ENCODE assay signal across 1 cellular context in genomic region chr5:33441241-33441844, GRCh38.
TF ChIP-seq lines count a peak whose summit lies in the region.

No MANE protein-coding gene starts in this region.

TF ChIP-seq in K562, 482 proteins besides CTCF, POLR2A, EP300 and RAD21 (continued from another document and continues in another):
- TF ChIP-seq NR1H2 (CRISPR knock-in tag; IDR thresholded peaks at IDR 0.05) (no peak), ELF4 (CRISPR knock-in tag; IDR thresholded peaks at IDR 0.05) (0 out of 2 replicates have a peak, but pooled peaks have one; percentile 2), BMI1 (IDR thresholded peaks at IDR 0.05; ENCODE audit: low read length) (no peak), BRD9 (IDR thresholded peaks at IDR 0.05; ENCODE audit: low read depth, partially characterized antibody) (no peak), BRD4 (IDR thresholded peaks at IDR 0.05) (peak; percentile 23; the same call in 1 of the 2 replicates), BACH1 (tag; IDR thresholded peaks at IDR 0.05) (peak; percentile 57; the same call in 1 of the 2 replicates), ZNF274 (IDR thresholded peaks at IDR 0.05; ENCODE audit: borderline replicate concordance, low read depth, low read length) (no peak), ZEB2 (IDR thresholded peaks at IDR 0.05) (no peak), STAT6 (CRISPR knock-in tag; IDR thresholded peaks at IDR 0.05) (0 out of 2 replicates have a peak, but pooled peaks have one; percentile 35), ZBTB17 (CRISPR knock-in tag; IDR thresholded peaks at IDR 0.05) (0 out of 2 replicates have a peak, but pooled peaks have one; percentile 33), ETV6 (IDR thresholded peaks at IDR 0.05; ENCODE audit: borderline replicate concordance in 1 of 2, low read depth in 2 of 2, low read length in 1 of 2) (peak in 1 of 2 experiments; percentile 85; a peak in 1 of 4 replicates), ETV6 (CRISPR knock-in tag; IDR thresholded peaks at IDR 0.05; ENCODE audit: borderline replicate concordance) (no peak), TAF9B (IDR thresholded peaks at IDR 0.05; ENCODE audit: partially characterized antibody) (peak; percentile 17), MAZ (CRISPR knock-in tag; conservative IDR thresholded peaks at IDR 0.05 in 1 of 2, IDR thresholded peaks at IDR 0.05 in 1 of 2) (no peak; a peak in 2 of 4 replicates), SMARCA4 (IDR thresholded peaks at IDR 0.05) (0 out of 2 replicates have a peak, but pooled peaks have one; percentile 18), BHLHE40 (IDR thresholded peaks at IDR 0.05; ENCODE audit: low read length) (0 out of 2 replicates have a peak, but pooled peaks have one; percentile 2), FOXK2 (conservative IDR thresholded peaks at IDR 0.05 in 1 of 2, IDR thresholded peaks at IDR 0.05 in 1 of 2; ENCODE audit: low read depth in 2 of 2) (no peak), ZNF184 (CRISPR knock-in tag; IDR thresholded peaks at IDR 0.05) (no peak), ZNF431 (CRISPR knock-in tag; IDR thresholded peaks at IDR 0.05) (0 out of 2 replicates have a peak, but pooled peaks have one; percentile 22), SAFB2 (IDR thresholded peaks at IDR 0.05; ENCODE audit: borderline replicate concordance, low read depth, low read length, severe bottlenecking) (no peak), FOXM1 (IDR thresholded peaks at IDR 0.05; ENCODE audit: low read depth) (no peak), FOXM1 (CRISPR knock-in tag; IDR thresholded peaks at IDR 0.05; ENCODE audit: low read depth) (0 out of 2 replicates have a peak, but pooled peaks have one; percentile 11), ZBTB2 (IDR thresholded peaks at IDR 0.05) (peak; percentile 13; the same call in 1 of the 2 replicates), SUPT5H (IDR thresholded peaks at IDR 0.05) (peak; percentile 57), YY1 (IDR thresholded peaks at IDR 0.05; ENCODE audit: borderline replicate concordance in 1 of 3, control insufficient read depth in 1 of 3, extremely low read depth in 1 of 3, insufficient read depth in 3 of 3, insufficient read length in 1 of 3, insufficient replicate concordance in 2 of 3, low read depth in 1 of 3, low read length in 2 of 3) (peak in 1 of 3 experiments; percentile 61), ZNF282 (CRISPR knock-in tag; IDR thresholded peaks at IDR 0.05) (no peak), TBP (optimal IDR thresholded peaks at IDR 0.05; ENCODE audit: low read depth, low read length) (peak; percentile 33), ETV1 (tag; conservative IDR thresholded peaks at IDR 0.05; ENCODE audit: low read depth) (0 out of 2 replicates have a peak, but pooled peaks have one; percentile 0), GABPB1 (CRISPR knock-in tag; IDR thresholded peaks at IDR 0.05) (no peak), ZKSCAN1 (IDR thresholded peaks at IDR 0.05; ENCODE audit: low read depth, low read length) (no peak), ZFX (CRISPR knock-in tag; IDR thresholded peaks at IDR 0.05) (peak; percentile 63), TAF15 (IDR thresholded peaks at IDR 0.05; ENCODE audit: low read depth, low read length) (no peak)
- TF ChIP-seq, protein P1, sequence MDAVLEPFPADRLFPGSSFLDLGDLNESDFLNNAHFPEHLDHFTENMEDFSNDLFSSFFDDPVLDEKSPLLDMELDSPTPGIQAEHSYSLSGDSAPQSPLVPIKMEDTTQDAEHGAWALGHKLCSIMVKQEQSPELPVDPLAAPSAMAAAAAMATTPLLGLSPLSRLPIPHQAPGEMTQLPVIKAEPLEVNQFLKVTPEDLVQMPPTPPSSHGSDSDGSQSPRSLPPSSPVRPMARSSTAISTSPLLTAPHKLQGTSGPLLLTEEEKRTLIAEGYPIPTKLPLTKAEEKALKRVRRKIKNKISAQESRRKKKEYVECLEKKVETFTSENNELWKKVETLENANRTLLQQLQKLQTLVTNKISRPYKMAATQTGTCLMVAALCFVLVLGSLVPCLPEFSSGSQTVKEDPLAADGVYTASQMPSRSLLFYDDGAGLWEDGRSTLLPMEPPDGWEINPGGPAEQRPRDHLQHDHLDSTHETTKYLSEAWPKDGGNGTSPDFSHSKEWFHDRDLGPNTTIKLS (IDR thresholded peaks at IDR 0.05; ENCODE audit: borderline replicate concordance, low read depth) = 0 out of 2 replicates have a peak, but pooled peaks have one; percentile 60
- TF ChIP-seq, protein P2, sequence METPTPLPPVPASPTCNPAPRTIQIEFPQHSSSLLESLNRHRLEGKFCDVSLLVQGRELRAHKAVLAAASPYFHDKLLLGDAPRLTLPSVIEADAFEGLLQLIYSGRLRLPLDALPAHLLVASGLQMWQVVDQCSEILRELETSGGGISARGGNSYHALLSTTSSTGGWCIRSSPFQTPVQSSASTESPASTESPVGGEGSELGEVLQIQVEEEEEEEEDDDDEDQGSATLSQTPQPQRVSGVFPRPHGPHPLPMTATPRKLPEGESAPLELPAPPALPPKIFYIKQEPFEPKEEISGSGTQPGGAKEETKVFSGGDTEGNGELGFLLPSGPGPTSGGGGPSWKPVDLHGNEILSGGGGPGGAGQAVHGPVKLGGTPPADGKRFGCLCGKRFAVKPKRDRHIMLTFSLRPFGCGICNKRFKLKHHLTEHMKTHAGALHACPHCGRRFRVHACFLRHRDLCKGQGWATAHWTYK (CRISPR knock-in tag; IDR thresholded peaks at IDR 0.05) = peak; percentile 37; the same call in 1 of the 2 replicates
- TF ChIP-seq, protein P3, sequence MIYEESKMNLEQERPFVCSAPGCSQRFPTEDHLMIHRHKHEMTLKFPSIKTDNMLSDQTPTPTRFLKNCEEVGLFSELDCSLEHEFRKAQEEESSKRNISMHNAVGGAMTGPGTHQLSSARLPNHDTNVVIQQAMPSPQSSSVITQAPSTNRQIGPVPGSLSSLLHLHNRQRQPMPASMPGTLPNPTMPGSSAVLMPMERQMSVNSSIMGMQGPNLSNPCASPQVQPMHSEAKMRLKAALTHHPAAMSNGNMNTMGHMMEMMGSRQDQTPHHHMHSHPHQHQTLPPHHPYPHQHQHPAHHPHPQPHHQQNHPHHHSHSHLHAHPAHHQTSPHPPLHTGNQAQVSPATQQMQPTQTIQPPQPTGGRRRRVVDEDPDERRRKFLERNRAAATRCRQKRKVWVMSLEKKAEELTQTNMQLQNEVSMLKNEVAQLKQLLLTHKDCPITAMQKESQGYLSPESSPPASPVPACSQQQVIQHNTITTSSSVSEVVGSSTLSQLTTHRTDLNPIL (CRISPR knock-in tag; IDR thresholded peaks at IDR 0.05) = no peak
- TF ChIP-seq, protein P4, sequence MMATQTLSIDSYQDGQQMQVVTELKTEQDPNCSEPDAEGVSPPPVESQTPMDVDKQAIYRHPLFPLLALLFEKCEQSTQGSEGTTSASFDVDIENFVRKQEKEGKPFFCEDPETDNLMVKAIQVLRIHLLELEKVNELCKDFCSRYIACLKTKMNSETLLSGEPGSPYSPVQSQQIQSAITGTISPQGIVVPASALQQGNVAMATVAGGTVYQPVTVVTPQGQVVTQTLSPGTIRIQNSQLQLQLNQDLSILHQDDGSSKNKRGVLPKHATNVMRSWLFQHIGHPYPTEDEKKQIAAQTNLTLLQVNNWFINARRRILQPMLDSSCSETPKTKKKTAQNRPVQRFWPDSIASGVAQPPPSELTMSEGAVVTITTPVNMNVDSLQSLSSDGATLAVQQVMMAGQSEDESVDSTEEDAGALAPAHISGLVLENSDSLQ (IDR thresholded peaks at IDR 0.05) = no peak
- TF ChIP-seq, protein P5, sequence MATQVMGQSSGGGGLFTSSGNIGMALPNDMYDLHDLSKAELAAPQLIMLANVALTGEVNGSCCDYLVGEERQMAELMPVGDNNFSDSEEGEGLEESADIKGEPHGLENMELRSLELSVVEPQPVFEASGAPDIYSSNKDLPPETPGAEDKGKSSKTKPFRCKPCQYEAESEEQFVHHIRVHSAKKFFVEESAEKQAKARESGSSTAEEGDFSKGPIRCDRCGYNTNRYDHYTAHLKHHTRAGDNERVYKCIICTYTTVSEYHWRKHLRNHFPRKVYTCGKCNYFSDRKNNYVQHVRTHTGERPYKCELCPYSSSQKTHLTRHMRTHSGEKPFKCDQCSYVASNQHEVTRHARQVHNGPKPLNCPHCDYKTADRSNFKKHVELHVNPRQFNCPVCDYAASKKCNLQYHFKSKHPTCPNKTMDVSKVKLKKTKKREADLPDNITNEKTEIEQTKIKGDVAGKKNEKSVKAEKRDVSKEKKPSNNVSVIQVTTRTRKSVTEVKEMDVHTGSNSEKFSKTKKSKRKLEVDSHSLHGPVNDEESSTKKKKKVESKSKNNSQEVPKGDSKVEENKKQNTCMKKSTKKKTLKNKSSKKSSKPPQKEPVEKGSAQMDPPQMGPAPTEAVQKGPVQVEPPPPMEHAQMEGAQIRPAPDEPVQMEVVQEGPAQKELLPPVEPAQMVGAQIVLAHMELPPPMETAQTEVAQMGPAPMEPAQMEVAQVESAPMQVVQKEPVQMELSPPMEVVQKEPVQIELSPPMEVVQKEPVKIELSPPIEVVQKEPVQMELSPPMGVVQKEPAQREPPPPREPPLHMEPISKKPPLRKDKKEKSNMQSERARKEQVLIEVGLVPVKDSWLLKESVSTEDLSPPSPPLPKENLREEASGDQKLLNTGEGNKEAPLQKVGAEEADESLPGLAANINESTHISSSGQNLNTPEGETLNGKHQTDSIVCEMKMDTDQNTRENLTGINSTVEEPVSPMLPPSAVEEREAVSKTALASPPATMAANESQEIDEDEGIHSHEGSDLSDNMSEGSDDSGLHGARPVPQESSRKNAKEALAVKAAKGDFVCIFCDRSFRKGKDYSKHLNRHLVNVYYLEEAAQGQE (CRISPR knock-in tag; IDR thresholded peaks at IDR 0.05; ENCODE audit: low read depth) = no peak; the same call in 1 of the 2 replicates
- TF ChIP-seq, protein P6, sequence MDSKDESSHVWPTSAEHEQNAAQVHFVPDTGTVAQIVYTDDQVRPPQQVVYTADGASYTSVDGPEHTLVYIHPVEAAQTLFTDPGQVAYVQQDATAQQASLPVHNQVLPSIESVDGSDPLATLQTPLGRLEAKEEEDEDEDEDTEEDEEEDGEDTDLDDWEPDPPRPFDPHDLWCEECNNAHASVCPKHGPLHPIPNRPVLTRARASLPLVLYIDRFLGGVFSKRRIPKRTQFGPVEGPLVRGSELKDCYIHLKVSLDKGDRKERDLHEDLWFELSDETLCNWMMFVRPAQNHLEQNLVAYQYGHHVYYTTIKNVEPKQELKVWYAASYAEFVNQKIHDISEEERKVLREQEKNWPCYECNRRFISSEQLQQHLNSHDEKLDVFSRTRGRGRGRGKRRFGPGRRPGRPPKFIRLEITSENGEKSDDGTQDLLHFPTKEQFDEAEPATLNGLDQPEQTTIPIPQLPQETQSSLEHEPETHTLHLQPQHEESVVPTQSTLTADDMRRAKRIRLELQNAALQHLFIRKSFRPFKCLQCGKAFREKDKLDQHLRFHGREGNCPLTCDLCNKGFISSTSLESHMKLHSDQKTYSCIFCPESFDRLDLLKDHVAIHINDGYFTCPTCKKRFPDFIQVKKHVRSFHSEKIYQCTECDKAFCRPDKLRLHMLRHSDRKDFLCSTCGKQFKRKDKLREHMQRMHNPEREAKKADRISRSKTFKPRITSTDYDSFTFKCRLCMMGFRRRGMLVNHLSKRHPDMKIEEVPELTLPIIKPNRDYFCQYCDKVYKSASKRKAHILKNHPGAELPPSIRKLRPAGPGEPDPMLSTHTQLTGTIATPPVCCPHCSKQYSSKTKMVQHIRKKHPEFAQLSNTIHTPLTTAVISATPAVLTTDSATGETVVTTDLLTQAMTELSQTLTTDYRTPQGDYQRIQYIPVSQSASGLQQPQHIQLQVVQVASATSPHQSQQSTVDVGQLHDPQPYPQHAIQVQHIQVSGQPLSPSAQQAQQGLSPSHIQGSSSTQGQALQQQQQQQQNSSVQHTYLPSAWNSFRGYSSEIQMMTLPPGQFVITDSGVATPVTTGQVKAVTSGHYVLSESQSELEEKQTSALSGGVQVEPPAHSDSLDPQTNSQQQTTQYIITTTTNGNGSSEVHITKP (IDR thresholded peaks at IDR 0.05; ENCODE audit: partially characterized antibody) = peak; percentile 88
- TF ChIP-seq, protein P7, sequence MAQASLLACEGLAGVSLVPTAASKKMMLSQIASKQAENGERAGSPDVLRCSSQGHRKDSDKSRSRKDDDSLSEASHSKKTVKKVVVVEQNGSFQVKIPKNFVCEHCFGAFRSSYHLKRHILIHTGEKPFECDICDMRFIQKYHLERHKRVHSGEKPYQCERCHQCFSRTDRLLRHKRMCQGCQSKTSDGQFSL (CRISPR knock-in tag; IDR thresholded peaks at IDR 0.05) = peak; percentile 78; the same call in 1 of the 2 replicates
- TF ChIP-seq, protein P7 (tag; IDR thresholded peaks at IDR 0.05) = no peak
